ENCODE assay signal across 13 cellular contexts in the genomic region with DNA sequence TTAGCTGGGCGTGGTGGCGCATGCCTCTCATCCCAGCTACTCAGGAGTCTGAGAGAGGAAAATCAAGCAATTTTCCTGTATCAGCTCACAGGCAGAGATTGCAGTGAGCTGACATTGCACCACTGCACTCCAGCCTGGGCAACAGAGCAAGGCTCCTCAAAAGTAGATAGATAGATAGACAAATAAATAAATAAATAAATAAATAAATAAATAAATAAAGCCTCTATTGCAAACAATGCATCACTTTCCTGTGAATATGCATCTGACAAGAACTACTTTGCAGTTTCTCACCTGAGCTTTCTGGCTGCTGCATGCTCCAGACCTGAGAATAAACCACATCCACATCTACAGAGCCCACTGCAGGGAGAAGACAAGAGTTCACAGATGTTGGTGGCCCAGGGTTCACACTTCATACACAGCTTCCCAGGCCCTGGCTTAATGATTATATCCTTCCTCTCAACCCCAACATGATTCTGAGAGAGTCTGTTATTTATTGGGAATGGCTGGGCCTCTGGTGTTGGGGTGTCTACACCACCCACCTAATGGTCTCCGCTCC. TPM values are rescaled to one million over a fixed set of nuclear protein-coding genes. Genes with fewer than 3 reads are reported as not detected.
A peak's percentile ranks its signal among the peaks of the same experiment; 100 is the strongest.
DNase-seq lines count a peak whose midpoint lies in the region; ATAC-seq and TF ChIP-seq lines count a peak whose summit lies in the region.
"Had no signal": no experiment of that assay in that cellular context is flagged by ENCODE, and none has a peak within 500 bp of the region (broad histone marks: within the 10 kb centered on the region; RNA-seq: fewer than 3 reads in every experiment).

No MANE protein-coding gene starts in this region.

- no peaks in the 10 kb centered on the region for H3K9me3 ChIP-seq in CD8-positive, alpha-beta T cell (ENCODE audit: low read length)
- H3K9me3 ChIP-seq in Loucy (ENCODE audit: insufficient read depth, low read depth, low read length), result no peaks in the 10 kb centered on the region
- H3K9me3 ChIP-seq: BLaER1 had no signal

- no peak overlapping the region for H3K4me3 ChIP-seq in CD8-positive, alpha-beta T cell (ENCODE audit: low read depth, low read length)
- no peak overlapping the region for H3K4me3 ChIP-seq in Loucy (ENCODE audit: low read length, poor library complexity, severe bottlenecking)
- H3K4me3 ChIP-seq: BLaER1 had no signal

- POLR2A ChIA-PET in CD8-positive, alpha-beta T cell (lab: Charles Lee), result no interaction called here

- no peaks in the 10 kb centered on the region for H4K20me1 ChIP-seq in Loucy (ENCODE audit: insufficient read depth, low read length, poor library complexity, severe bottlenecking)
- H4K20me1 ChIP-seq: BLaER1 had no signal

- H3K4me1 Mint-ChIP-seq in CD8-positive, alpha-beta T cell (ENCODE audit: low read depth), result peaks cover 13% of the 10 kb centered on the region
- peaks cover 9 to 29% of the 10 kb centered on the region in 2 donors for H3K4me1 Mint-ChIP-seq in effector memory CD8-positive, alpha-beta T cell (ENCODE audit: low read depth in 2 of 2)

- intact Hi-C loops in CD8-positive, alpha-beta T cell (cut with DNase I, micrococcal nuclease), result no loop called here

- ATAC-seq in CD8-positive, alpha-beta T cell, result peak; percentile 40
- peak; percentile 54 for ATAC-seq in effector memory CD8-positive, alpha-beta T cell (replicated peaks)
- ATAC-seq in GM19452 (IDR thresholded peaks at IDR 0.05; ENCODE audit: unreplicated experiment), result no peak
- ATAC-seq in GM18870 (IDR thresholded peaks at IDR 0.05; ENCODE audit: unreplicated experiment), result no peak
- ATAC-seq: HepG2 had no signal

- no peaks in the 10 kb centered on the region for H3K36me3 ChIP-seq in CD8-positive, alpha-beta T cell (ENCODE audit: insufficient read depth, low read length)
- H3K36me3 ChIP-seq in Loucy (ENCODE audit: insufficient read depth, low read length), result no peaks in the 10 kb centered on the region
- H3K36me3 ChIP-seq: BLaER1 had no signal

- no peaks in the 10 kb centered on the region for H3K4me1 ChIP-seq in CD8-positive, alpha-beta T cell (ENCODE audit: insufficient read depth, low read length)
- H3K4me1 ChIP-seq in Loucy (ENCODE audit: insufficient read depth, low read length, poor library complexity, severe bottlenecking), result peaks cover 28% of the 10 kb centered on the region
- H3K4me1 ChIP-seq: BLaER1 had no signal

- H3K27ac Mint-ChIP-seq in CD8-positive, alpha-beta T cell, result no peak overlapping the region
- peak overlapping the region; percentile 11 to 85 for H3K27ac Mint-ChIP-seq in effector memory CD8-positive, alpha-beta T cell
- H3K27ac Mint-ChIP-seq: H9 had no signal

- no peak overlapping the region for H3K27ac ChIP-seq in CD8-positive, alpha-beta T cell (ENCODE audit: low read depth, low read length)
- H3K27ac ChIP-seq: BLaER1 had no signal

- peaks cover 3% of the 10 kb centered on the region for H3K27me3 Mint-ChIP-seq in CD8-positive, alpha-beta T cell (ENCODE audit: low read depth)
- H3K27me3 Mint-ChIP-seq in effector memory CD8-positive, alpha-beta T cell, result peaks cover 0 to 11% of the 10 kb centered on the region in 2 donors

- no peak overlapping the region for H3K9ac ChIP-seq in Loucy (ENCODE audit: low read depth, low read length, poor library complexity, severe bottlenecking)
- H3K9ac ChIP-seq: BLaER1 had no signal

- no peaks in the 10 kb centered on the region for H3K9me3 Mint-ChIP-seq in CD8-positive, alpha-beta T cell
- H3K9me3 Mint-ChIP-seq in effector memory CD8-positive, alpha-beta T cell, result no peaks in the 10 kb centered on the region
- H3K9me3 Mint-ChIP-seq: H9 had no signal

- no peaks in the 10 kb centered on the region for H3K79me2 ChIP-seq in Loucy (ENCODE audit: insufficient read depth, low read length)

- CTCF ChIA-PET in CD8-positive, alpha-beta T cell (lab: Charles Lee), result interaction anchor here (1.4 to 1.5 kb wide), 2 partner anchors 13 to 21 kb away, joined by 3 read pairs; no protein-coding TSS in a partner anchor

- H3F3A ChIP-seq in Loucy (ENCODE audit: low read depth), result no peaks in the 10 kb centered on the region

- peak overlapping the region; percentile 8 for H3K4me2 ChIP-seq in Loucy (ENCODE audit: low read depth, low read length, poor library complexity, severe bottlenecking)
- H3K4me2 ChIP-seq: BLaER1 had no signal

- H3K27me3 ChIP-seq in CD8-positive, alpha-beta T cell (ENCODE audit: insufficient read depth, low read length), result no peaks in the 10 kb centered on the region
- H3K27me3 ChIP-seq in Loucy (ENCODE audit: insufficient read depth, low read length, poor library complexity, severe bottlenecking), result no peaks in the 10 kb centered on the region
- H3K27me3 ChIP-seq: BLaER1 had no signal

- H2AFZ ChIP-seq in Loucy (ENCODE audit: low read length), result 0 out of 2 replicates have a peak overlapping the region, but pooled peaks have one; percentile 9

- DNase-seq in CD8-positive, alpha-beta T cell, result no peak
- no peak for DNase-seq in effector memory CD8-positive, alpha-beta T cell
- DNase-seq in hepatic stellate cell (ENCODE audit: low spot score) (no peak), AG20443 (ENCODE audit: low spot score) (no peak)
- DNase-seq: DMS53, GOT3, H9 had no signal

- no peak for TF ChIP-seq CTCF in CD8-positive, alpha-beta T cell (IDR thresholded peaks at IDR 0.05)
- TF ChIP-seq CTCF in Loucy (conservative IDR thresholded peaks at IDR 0.05; ENCODE audit: low read length), result no peak

- H3K9me2 ChIP-seq in Loucy (replicated peaks; ENCODE audit: low read depth, low read length), result no peaks in the 10 kb centered on the region

- H3K4me3 Mint-ChIP-seq in CD8-positive, alpha-beta T cell, result no peak overlapping the region
- no peak overlapping the region for H3K4me3 Mint-ChIP-seq in effector memory CD8-positive, alpha-beta T cell
- H3K4me3 Mint-ChIP-seq: H9 had no signal

- H3K36me3 Mint-ChIP-seq in CD8-positive, alpha-beta T cell, result no peaks in the 10 kb centered on the region
- no peaks in the 10 kb centered on the region for H3K36me3 Mint-ChIP-seq in effector memory CD8-positive, alpha-beta T cell (ENCODE audit: insufficient read depth)

RNA-seq across cellular contexts. Expression of gene FCRL2, which starts 28.6 kb away (rescaled TPM):
- under 1 TPM; 0.62 to 0.64 TPM for total RNA-seq in CD8-positive, alpha-beta T cell
- total RNA-seq: Daoy, H9, HepG2 had no signal

RNA-seq across cellular contexts. Expression of gene FCRL3, which starts 47.8 kb away (rescaled TPM):
- 1 to 10 TPM; 5.5 to 6.0 TPM for total RNA-seq in CD8-positive, alpha-beta T cell
- total RNA-seq: Daoy, H9, HepG2 had no signal

Comparison
In these comparisons a context has a peak if more than half of its experiments do, and no peak if none do; other contexts are left out.
1. ATAC-seq: peak in CD8-positive, alpha-beta T cell (single experiment) and effector memory CD8-positive, alpha-beta T cell (single experiment); none in GM19452 (single experiment) and GM18870 (single experiment).